21 cellular contexts compared by ENCODE assay signal in the genomic region with DNA sequence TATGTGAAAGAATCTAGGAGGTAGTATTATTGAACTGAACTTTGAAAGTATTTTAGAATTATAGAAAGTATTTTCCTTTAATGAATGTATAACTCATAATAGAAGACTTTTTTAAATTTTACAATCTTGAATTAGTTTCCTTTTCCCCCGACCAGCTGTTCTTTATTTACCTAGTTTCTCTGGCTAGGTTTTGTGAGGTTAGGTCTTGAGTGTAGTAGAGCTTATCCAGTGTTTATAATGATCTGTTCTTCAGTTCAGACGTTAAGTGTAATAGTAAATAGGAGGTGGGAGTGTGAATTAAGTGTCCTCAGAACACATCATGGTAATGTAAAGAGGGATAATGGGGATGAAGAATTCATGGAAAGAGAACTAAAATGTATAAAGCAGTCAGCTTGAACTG.
DNase-seq lines count a peak whose midpoint lies in the region; ATAC-seq, FAIRE-seq and TF ChIP-seq lines count a peak whose summit lies in the region.
"Had no signal": no experiment of that assay in that cellular context is flagged by ENCODE, and none has a peak within 500 bp of the region (broad histone marks: within the 10 kb centered on the region; RNA-seq: fewer than 3 reads in every experiment).

No MANE protein-coding gene starts in this region.

- H3K9me2 ChIP-seq in Karpas-422 (replicated peaks; ENCODE audit: insufficient read depth, low read length), result no peaks in the 10 kb centered on the region

- H3K4me2 ChIP-seq in Karpas-422 (ENCODE audit: low read depth, low read length, poor library complexity, severe bottlenecking), result no peak overlapping the region
- H3K4me2 ChIP-seq: BLaER1 had no signal

- FAIRE-seq in pancreas (lab: Jason Lieb, UNC), result no peak
- FAIRE-seq: G401.6, GM12892, GM19239, H1 had no signal

- H3K36me3 ChIP-seq in Karpas-422 (ENCODE audit: insufficient read depth, low read length), result peaks cover 14% of the 10 kb centered on the region; the same call in 1 of the 2 replicates
- H3K36me3 ChIP-seq in pancreas, result no peaks in the 10 kb centered on the region
- H3K36me3 ChIP-seq in lower lobe of right lung, result no peaks in the 10 kb centered on the region
- H3K36me3 ChIP-seq: BLaER1 had no signal

- TF ChIP-seq CTCF in pancreas (IDR thresholded peaks at IDR 0.05) (no peak), lower lobe of right lung (IDR thresholded peaks at IDR 0.05) (no peak)

- H3K9ac ChIP-seq in Karpas-422 (ENCODE audit: low read length), result no peak overlapping the region
- H3K9ac ChIP-seq: BLaER1 had no signal

- no peak overlapping the region for H2AFZ ChIP-seq in Karpas-422 (ENCODE audit: low read length)

- 0 out of 2 replicates have a peak overlapping the region, but pooled peaks have one; percentile 11 for H3K27ac ChIP-seq in Karpas-422 (ENCODE audit: low read length)
- H3K27ac ChIP-seq in pancreas, result peak overlapping the region in 2 of 4 donors; percentile 27 to 50
- no peak overlapping the region for H3K27ac ChIP-seq in lower lobe of right lung
- H3K27ac ChIP-seq: 22Rv1, BLaER1 had no signal

- intact Hi-C loops in pancreas (cut with DNase I), result no loop called here
- intact Hi-C loops in lower lobe of right lung (cut with DNase I), result no loop called here

- ATAC-seq in pancreas (peak in 3 of 4 donors; percentile 10 to 55 (median 49)), lower lobe of right lung (no peak), GM18502 (IDR thresholded peaks at IDR 0.05; ENCODE audit: poor library complexity, unreplicated experiment) (no peak), HG03045 (IDR thresholded peaks at IDR 0.05; ENCODE audit: unreplicated experiment) (no peak)
- ATAC-seq: K562 had no signal

- peak; percentile 22 for DNase-seq in DMS53 (lab: John Stamatoyannopoulos, UW)
- no peak for DNase-seq in DMS53 treated with DMSO at 0.1 percent for 48 hours (lab: John Stamatoyannopoulos, UW; ENCODE audit: unreplicated experiment)
- DNase-seq in Karpas-422, result no peak
- DNase-seq in NCI-H69 (lab: John Stamatoyannopoulos, UW), result peak; percentile 17
- no peak for DNase-seq in pancreas
- no peak for DNase-seq in lower lobe of right lung
- DNase-seq: AML-193; Caco-2; CD8-positive, alpha-beta memory T cell; EL; HCEC 1CT; HFFc6 had no signal

- WGBS in pancreas, 2 donors, result 22 to 23% methylated on average over 2 of the region's 2 CpGs

- peaks cover 80% of the 10 kb centered on the region for H3K79me2 ChIP-seq in Karpas-422 (ENCODE audit: low read length)

- H3K4me1 ChIP-seq in Karpas-422 (ENCODE audit: low read length) (peaks cover 56% of the 10 kb centered on the region), pancreas (peaks cover 8 to 30% (median 15%) of the 10 kb centered on the region in 3 donors), lower lobe of right lung (no peaks in the 10 kb centered on the region)
- H3K4me1 ChIP-seq: BLaER1, Caco-2 had no signal

- no peak overlapping the region for H3K4me3 ChIP-seq in Karpas-422 (ENCODE audit: low read length)
- no peak overlapping the region for H3K4me3 ChIP-seq in pancreas
- no peak overlapping the region for H3K4me3 ChIP-seq in lower lobe of right lung
- H3K4me3 ChIP-seq: BLaER1, K562 had no signal

- no peaks in the 10 kb centered on the region for H4K20me1 ChIP-seq in Karpas-422 (ENCODE audit: insufficient read depth, low read depth, low read length)
- H4K20me1 ChIP-seq: BLaER1 had no signal

- H3K9me3 ChIP-seq in Karpas-422 (ENCODE audit: low read length) (no peaks in the 10 kb centered on the region), pancreas (no peaks in the 10 kb centered on the region), lower lobe of right lung (no peaks in the 10 kb centered on the region)
- H3K9me3 ChIP-seq: BLaER1, Caco-2 had no signal

- H3K27me3 ChIP-seq in Karpas-422 (ENCODE audit: low read length) (no peaks in the 10 kb centered on the region), pancreas (no peaks in the 10 kb centered on the region), lower lobe of right lung (ENCODE audit: low read depth) (no peaks in the 10 kb centered on the region)
- H3K27me3 ChIP-seq: BLaER1 had no signal

Comparison
In these comparisons a context has a peak if more than half of its experiments do, and no peak if none do; other contexts are left out.
1. DNase-seq: peak in DMS53 (single experiment) and NCI-H69 (single experiment); none in DMS53 treated with DMSO at 0.1 percent for 48 hours (single experiment), Karpas-422 (single experiment), pancreas (0 of 6) and lower lobe of right lung (single experiment).
2. ATAC-seq: peak in pancreas (3 of 4); none in lower lobe of right lung (0 of 2), GM18502 (single experiment) and HG03045 (single experiment).